ENCODE assay signal across 1 cellular context in the genomic region with DNA sequence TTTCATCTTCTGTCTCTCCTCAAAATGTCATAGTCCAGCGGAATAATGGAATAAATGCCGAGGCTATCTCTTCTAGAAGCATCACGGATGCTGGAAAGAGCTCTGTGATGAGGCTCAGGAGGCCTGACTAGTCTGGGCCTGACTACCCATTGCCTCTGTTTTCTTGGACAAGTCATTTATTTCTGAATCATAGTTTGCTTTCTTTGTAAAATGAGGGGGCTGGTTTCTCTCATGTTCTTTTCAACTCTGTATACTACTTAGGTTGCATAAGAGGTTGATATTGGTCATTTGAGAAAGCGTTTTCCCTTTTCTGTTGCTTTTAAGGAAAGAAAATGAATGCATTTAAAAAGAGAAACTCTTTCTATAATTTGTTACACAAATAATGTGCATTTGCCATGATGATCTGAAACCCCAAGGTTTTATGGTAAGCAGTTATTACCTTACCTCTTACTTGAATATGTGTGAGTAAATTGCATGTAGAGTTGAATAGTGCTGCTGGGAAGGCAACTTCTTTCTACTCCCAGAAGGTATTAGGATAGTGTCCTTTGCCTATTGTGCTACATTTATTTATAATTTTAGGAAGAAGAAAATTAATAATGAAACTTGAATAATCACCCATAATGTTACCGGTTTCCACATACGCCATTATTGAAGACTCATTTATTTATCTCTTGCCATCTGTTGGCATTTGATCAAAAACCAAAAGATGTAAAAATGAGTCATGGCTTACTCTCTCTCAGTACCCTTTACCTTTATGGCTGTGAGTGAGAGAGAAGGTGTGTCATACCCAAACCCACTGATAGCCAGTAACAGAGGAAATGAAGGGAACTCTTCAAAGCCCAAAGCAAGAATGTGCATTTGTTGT.
TF ChIP-seq lines count a peak whose summit lies in the region.

No MANE protein-coding gene starts in this region.

TF ChIP-seq in K562, 482 proteins besides CTCF, POLR2A, EP300 and RAD21:
- TF ChIP-seq, protein P1, sequence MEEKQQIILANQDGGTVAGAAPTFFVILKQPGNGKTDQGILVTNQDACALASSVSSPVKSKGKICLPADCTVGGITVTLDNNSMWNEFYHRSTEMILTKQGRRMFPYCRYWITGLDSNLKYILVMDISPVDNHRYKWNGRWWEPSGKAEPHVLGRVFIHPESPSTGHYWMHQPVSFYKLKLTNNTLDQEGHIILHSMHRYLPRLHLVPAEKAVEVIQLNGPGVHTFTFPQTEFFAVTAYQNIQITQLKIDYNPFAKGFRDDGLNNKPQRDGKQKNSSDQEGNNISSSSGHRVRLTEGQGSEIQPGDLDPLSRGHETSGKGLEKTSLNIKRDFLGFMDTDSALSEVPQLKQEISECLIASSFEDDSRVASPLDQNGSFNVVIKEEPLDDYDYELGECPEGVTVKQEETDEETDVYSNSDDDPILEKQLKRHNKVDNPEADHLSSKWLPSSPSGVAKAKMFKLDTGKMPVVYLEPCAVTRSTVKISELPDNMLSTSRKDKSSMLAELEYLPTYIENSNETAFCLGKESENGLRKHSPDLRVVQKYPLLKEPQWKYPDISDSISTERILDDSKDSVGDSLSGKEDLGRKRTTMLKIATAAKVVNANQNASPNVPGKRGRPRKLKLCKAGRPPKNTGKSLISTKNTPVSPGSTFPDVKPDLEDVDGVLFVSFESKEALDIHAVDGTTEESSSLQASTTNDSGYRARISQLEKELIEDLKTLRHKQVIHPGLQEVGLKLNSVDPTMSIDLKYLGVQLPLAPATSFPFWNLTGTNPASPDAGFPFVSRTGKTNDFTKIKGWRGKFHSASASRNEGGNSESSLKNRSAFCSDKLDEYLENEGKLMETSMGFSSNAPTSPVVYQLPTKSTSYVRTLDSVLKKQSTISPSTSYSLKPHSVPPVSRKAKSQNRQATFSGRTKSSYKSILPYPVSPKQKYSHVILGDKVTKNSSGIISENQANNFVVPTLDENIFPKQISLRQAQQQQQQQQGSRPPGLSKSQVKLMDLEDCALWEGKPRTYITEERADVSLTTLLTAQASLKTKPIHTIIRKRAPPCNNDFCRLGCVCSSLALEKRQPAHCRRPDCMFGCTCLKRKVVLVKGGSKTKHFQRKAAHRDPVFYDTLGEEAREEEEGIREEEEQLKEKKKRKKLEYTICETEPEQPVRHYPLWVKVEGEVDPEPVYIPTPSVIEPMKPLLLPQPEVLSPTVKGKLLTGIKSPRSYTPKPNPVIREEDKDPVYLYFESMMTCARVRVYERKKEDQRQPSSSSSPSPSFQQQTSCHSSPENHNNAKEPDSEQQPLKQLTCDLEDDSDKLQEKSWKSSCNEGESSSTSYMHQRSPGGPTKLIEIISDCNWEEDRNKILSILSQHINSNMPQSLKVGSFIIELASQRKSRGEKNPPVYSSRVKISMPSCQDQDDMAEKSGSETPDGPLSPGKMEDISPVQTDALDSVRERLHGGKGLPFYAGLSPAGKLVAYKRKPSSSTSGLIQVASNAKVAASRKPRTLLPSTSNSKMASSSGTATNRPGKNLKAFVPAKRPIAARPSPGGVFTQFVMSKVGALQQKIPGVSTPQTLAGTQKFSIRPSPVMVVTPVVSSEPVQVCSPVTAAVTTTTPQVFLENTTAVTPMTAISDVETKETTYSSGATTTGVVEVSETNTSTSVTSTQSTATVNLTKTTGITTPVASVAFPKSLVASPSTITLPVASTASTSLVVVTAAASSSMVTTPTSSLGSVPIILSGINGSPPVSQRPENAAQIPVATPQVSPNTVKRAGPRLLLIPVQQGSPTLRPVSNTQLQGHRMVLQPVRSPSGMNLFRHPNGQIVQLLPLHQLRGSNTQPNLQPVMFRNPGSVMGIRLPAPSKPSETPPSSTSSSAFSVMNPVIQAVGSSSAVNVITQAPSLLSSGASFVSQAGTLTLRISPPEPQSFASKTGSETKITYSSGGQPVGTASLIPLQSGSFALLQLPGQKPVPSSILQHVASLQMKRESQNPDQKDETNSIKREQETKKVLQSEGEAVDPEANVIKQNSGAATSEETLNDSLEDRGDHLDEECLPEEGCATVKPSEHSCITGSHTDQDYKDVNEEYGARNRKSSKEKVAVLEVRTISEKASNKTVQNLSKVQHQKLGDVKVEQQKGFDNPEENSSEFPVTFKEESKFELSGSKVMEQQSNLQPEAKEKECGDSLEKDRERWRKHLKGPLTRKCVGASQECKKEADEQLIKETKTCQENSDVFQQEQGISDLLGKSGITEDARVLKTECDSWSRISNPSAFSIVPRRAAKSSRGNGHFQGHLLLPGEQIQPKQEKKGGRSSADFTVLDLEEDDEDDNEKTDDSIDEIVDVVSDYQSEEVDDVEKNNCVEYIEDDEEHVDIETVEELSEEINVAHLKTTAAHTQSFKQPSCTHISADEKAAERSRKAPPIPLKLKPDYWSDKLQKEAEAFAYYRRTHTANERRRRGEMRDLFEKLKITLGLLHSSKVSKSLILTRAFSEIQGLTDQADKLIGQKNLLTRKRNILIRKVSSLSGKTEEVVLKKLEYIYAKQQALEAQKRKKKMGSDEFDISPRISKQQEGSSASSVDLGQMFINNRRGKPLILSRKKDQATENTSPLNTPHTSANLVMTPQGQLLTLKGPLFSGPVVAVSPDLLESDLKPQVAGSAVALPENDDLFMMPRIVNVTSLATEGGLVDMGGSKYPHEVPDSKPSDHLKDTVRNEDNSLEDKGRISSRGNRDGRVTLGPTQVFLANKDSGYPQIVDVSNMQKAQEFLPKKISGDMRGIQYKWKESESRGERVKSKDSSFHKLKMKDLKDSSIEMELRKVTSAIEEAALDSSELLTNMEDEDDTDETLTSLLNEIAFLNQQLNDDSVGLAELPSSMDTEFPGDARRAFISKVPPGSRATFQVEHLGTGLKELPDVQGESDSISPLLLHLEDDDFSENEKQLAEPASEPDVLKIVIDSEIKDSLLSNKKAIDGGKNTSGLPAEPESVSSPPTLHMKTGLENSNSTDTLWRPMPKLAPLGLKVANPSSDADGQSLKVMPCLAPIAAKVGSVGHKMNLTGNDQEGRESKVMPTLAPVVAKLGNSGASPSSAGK (IDR thresholded peaks at IDR 0.05) = no peak
- TF ChIP-seq TEAD1 (CRISPR knock-in tag; IDR thresholded peaks at IDR 0.05) (no peak), ZNF668 (CRISPR knock-in tag; IDR thresholded peaks at IDR 0.05) (no peak), FOSL1 (tag; conservative IDR thresholded peaks at IDR 0.05) (peak; percentile 80), MXD1 (CRISPR knock-in tag; IDR thresholded peaks at IDR 0.05; ENCODE audit: borderline replicate concordance, poor library complexity, severe bottlenecking) (no peak), HEY1 (CRISPR knock-in tag; IDR thresholded peaks at IDR 0.05; ENCODE audit: borderline replicate concordance) (no peak)
